ENCODE assay signal across 1 cellular context in genomic region chr1:181033799-181034391, GRCh38.
TF ChIP-seq lines count a peak whose summit lies in the region.

Gene MR1, plus strand, starts transcription at chr1:181033983. Its CDS starts 25 bp downstream, at chr1:181034008.

TF ChIP-seq in GM12878, 131 proteins besides CTCF, POLR2A, EP300 and RAD21 (continued from another document):
- TF ChIP-seq MLLT1 (IDR thresholded peaks at IDR 0.05) (peak; percentile 61; the same call in 1 of the 2 replicates), RELB (IDR thresholded peaks at IDR 0.05; ENCODE audit: low read depth) (peak; percentile 56; the same call in 1 of the 2 replicates), TAF1 (IDR thresholded peaks at IDR 0.05; ENCODE audit: borderline replicate concordance, low read depth, low read length) (peak; percentile 38; the same call in 1 of the 2 replicates), SREBF1 (IDR thresholded peaks at IDR 0.05; ENCODE audit: low read length) (no peak), GABPA (IDR thresholded peaks at IDR 0.05; ENCODE audit: low read depth) (no peak), SMAD5 (IDR thresholded peaks at IDR 0.05; ENCODE audit: low read depth) (peak; percentile 52; the same call in 1 of the 2 replicates), NFYA (IDR thresholded peaks at IDR 0.05; ENCODE audit: borderline replicate concordance, low read depth, low read length) (peak; percentile 14; the same call in 1 of the 2 replicates), CHD1 (IDR thresholded peaks at IDR 0.05; ENCODE audit: low read depth, low read length) (no peak), GATAD2B (conservative IDR thresholded peaks at IDR 0.05; ENCODE audit: low read depth) (no peak), FOXM1 (IDR thresholded peaks at IDR 0.05; ENCODE audit: low read depth, low read length) (no peak), HDAC2 (IDR thresholded peaks at IDR 0.05) (no peak), CEBPB (IDR thresholded peaks at IDR 0.05; ENCODE audit: borderline replicate concordance in 1 of 2, low read depth in 2 of 2, low read length in 2 of 2) (peak in 1 of 2 experiments; percentile 84; a peak in 1 of 4 replicates), BHLHE40 (IDR thresholded peaks at IDR 0.05; ENCODE audit: borderline replicate concordance in 1 of 2, low read depth in 2 of 2, low read length in 1 of 2) (peak in 1 of 2 experiments; percentile 70; a peak in 2 of 4 replicates), WRNIP1 (IDR thresholded peaks at IDR 0.05; ENCODE audit: borderline replicate concordance, low read depth, low read length) (peak; percentile 55; the same call in 1 of the 2 replicates), ZNF24 (IDR thresholded peaks at IDR 0.05) (no peak), ZBTB4 (CRISPR knock-in tag; IDR thresholded peaks at IDR 0.05) (no peak), RFX5 (IDR thresholded peaks at IDR 0.05; ENCODE audit: low read depth, low read length) (peak; percentile 100), CREM (IDR thresholded peaks at IDR 0.05; ENCODE audit: low read depth) (peak; percentile 94), ZNF207 (IDR thresholded peaks at IDR 0.05; ENCODE audit: borderline replicate concordance) (peak; percentile 50; the same call in 1 of the 2 replicates), CREB1 (IDR thresholded peaks at IDR 0.05; ENCODE audit: low read depth) (peak; percentile 96), EED (IDR thresholded peaks at IDR 0.05; ENCODE audit: low read depth) (no peak), STAT3 (IDR thresholded peaks at IDR 0.05; ENCODE audit: low read depth, low read length) (0 out of 2 replicates have a peak, but pooled peaks have one; percentile 49), MXI1 (IDR thresholded peaks at IDR 0.05; ENCODE audit: low read depth, low read length) (peak; percentile 47; the same call in 1 of the 2 replicates), POLR2AphosphoS2 (IDR thresholded peaks at IDR 0.05; ENCODE audit: low read depth, low read length) (0 out of 2 replicates have a peak, but pooled peaks have one; percentile 46)
